2 cellular contexts compared by ENCODE assay signal in the genomic region with DNA sequence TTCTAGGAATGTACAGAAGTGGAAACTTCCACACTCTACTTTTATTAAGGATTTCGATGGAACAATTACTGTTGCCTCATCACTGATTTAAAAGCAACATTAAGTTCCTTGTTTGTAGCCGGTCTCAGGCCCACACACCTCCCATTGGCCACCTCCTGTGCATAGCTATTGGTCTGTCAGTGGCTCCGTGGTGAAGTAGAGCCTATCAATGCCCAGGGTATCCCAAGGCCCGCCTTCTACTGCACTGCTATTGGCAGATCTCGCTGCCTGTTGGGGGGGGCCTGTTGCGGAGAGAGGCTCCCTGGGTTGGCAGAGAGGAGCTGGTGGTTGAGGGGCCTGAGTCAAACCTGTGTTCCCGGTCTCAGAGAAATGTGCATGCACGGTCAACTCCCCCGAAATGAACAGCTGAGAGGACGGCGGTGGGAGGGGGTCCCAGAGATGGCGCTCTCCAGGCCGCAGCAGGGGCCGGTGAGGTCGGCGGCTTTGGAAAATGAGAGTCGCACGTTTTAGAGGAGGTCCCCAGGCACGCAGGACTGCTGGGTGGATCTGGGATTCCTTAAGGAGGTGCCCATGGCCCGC.
TF ChIP-seq lines count a peak whose summit lies in the region.

No MANE protein-coding gene starts in this region.

TF ChIP-seq in HEK293, 187 proteins besides CTCF, POLR2A, EP300 and RAD21 (continued from another document and continues in another):
- TF ChIP-seq, protein P1, sequence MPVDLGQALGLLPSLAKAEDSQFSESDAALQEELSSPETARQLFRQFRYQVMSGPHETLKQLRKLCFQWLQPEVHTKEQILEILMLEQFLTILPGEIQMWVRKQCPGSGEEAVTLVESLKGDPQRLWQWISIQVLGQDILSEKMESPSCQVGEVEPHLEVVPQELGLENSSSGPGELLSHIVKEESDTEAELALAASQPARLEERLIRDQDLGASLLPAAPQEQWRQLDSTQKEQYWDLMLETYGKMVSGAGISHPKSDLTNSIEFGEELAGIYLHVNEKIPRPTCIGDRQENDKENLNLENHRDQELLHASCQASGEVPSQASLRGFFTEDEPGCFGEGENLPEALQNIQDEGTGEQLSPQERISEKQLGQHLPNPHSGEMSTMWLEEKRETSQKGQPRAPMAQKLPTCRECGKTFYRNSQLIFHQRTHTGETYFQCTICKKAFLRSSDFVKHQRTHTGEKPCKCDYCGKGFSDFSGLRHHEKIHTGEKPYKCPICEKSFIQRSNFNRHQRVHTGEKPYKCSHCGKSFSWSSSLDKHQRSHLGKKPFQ (tag by site-specific recombination; IDR thresholded peaks at IDR 0.05) = no peak
- TF ChIP-seq TCF7L2 (IDR thresholded peaks at IDR 0.05; ENCODE audit: borderline replicate concordance, low read depth, low read length) (no peak), ZNF354C (tag by site-specific recombination; IDR thresholded peaks at IDR 0.05; ENCODE audit: borderline replicate concordance, low read depth) (no peak), ZNF660 (tag by site-specific recombination; IDR thresholded peaks at IDR 0.05) (peak; percentile 62; the same call in 1 of the 2 replicates), HOXD13 (CRISPR knock-in tag; IDR thresholded peaks at IDR 0.05; ENCODE audit: borderline replicate concordance) (no peak), ZNF174 (tag by site-specific recombination; IDR thresholded peaks at IDR 0.05) (no peak), ZNF133 (tag by site-specific recombination; IDR thresholded peaks at IDR 0.05) (no peak), ZNF211 (tag by site-specific recombination; IDR thresholded peaks at IDR 0.05; ENCODE audit: low read depth) (no peak), ZEB2 (tag by site-specific recombination; IDR thresholded peaks at IDR 0.05) (no peak), ZNF350 (tag by site-specific recombination; IDR thresholded peaks at IDR 0.05) (no peak), IKZF3 (tag by site-specific recombination; IDR thresholded peaks at IDR 0.05) (no peak), ZNF404 (tag by site-specific recombination; IDR thresholded peaks at IDR 0.05) (no peak), ZNF654 (tag by site-specific recombination; IDR thresholded peaks at IDR 0.05; ENCODE audit: low read depth) (no peak), ZNF366 (tag by site-specific recombination; conservative IDR thresholded peaks at IDR 0.05) (no peak), ZNF146 (tag by site-specific recombination; IDR thresholded peaks at IDR 0.05) (no peak), MYNN (tag by site-specific recombination; IDR thresholded peaks at IDR 0.05; ENCODE audit: borderline replicate concordance) (no peak), ZNF623 (tag by site-specific recombination; IDR thresholded peaks at IDR 0.05) (no peak), ZNF24 (tag by site-specific recombination; IDR thresholded peaks at IDR 0.05) (no peak), RBAK (tag by site-specific recombination; IDR thresholded peaks at IDR 0.05) (no peak), KLF7 (tag by site-specific recombination; IDR thresholded peaks at IDR 0.05; ENCODE audit: borderline replicate concordance) (no peak)
- TF ChIP-seq, protein P2, sequence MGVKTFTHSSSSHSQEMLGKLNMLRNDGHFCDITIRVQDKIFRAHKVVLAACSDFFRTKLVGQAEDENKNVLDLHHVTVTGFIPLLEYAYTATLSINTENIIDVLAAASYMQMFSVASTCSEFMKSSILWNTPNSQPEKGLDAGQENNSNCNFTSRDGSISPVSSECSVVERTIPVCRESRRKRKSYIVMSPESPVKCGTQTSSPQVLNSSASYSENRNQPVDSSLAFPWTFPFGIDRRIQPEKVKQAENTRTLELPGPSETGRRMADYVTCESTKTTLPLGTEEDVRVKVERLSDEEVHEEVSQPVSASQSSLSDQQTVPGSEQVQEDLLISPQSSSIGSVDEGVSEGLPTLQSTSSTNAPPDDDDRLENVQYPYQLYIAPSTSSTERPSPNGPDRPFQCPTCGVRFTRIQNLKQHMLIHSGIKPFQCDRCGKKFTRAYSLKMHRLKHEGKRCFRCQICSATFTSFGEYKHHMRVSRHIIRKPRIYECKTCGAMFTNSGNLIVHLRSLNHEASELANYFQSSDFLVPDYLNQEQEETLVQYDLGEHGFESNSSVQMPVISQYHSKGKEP (tag by site-specific recombination; IDR thresholded peaks at IDR 0.05) = no peak
- TF ChIP-seq, protein P3, sequence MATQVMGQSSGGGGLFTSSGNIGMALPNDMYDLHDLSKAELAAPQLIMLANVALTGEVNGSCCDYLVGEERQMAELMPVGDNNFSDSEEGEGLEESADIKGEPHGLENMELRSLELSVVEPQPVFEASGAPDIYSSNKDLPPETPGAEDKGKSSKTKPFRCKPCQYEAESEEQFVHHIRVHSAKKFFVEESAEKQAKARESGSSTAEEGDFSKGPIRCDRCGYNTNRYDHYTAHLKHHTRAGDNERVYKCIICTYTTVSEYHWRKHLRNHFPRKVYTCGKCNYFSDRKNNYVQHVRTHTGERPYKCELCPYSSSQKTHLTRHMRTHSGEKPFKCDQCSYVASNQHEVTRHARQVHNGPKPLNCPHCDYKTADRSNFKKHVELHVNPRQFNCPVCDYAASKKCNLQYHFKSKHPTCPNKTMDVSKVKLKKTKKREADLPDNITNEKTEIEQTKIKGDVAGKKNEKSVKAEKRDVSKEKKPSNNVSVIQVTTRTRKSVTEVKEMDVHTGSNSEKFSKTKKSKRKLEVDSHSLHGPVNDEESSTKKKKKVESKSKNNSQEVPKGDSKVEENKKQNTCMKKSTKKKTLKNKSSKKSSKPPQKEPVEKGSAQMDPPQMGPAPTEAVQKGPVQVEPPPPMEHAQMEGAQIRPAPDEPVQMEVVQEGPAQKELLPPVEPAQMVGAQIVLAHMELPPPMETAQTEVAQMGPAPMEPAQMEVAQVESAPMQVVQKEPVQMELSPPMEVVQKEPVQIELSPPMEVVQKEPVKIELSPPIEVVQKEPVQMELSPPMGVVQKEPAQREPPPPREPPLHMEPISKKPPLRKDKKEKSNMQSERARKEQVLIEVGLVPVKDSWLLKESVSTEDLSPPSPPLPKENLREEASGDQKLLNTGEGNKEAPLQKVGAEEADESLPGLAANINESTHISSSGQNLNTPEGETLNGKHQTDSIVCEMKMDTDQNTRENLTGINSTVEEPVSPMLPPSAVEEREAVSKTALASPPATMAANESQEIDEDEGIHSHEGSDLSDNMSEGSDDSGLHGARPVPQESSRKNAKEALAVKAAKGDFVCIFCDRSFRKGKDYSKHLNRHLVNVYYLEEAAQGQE (tag by site-specific recombination; IDR thresholded peaks at IDR 0.05) = no peak

TF ChIP-seq in GM12878, 131 proteins besides CTCF, POLR2A, EP300 and RAD21 (continued from another document):
- TF ChIP-seq EGR1 (IDR thresholded peaks at IDR 0.05; ENCODE audit: borderline replicate concordance in 1 of 2, low read depth in 2 of 2, low read length in 2 of 2) = peak in 1 of 2 experiments; percentile 10; a peak in 1 of 3 replicates
- no peak for TF ChIP-seq BRCA1 (IDR thresholded peaks at IDR 0.05; ENCODE audit: low read depth, low read length)
- TF ChIP-seq ZZZ3 (IDR thresholded peaks at IDR 0.05; ENCODE audit: control insufficient read depth, insufficient read length, low read depth) = no peak
- TF ChIP-seq POLR2AphosphoS2 (IDR thresholded peaks at IDR 0.05; ENCODE audit: low read depth, low read length) = peak; percentile 77; the same call in 1 of the 2 replicates
- TF ChIP-seq, protein P4, sequence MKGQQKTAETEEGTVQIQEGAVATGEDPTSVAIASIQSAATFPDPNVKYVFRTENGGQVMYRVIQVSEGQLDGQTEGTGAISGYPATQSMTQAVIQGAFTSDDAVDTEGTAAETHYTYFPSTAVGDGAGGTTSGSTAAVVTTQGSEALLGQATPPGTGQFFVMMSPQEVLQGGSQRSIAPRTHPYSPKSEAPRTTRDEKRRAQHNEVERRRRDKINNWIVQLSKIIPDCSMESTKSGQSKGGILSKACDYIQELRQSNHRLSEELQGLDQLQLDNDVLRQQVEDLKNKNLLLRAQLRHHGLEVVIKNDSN (IDR thresholded peaks at IDR 0.05; ENCODE audit: borderline replicate concordance, extremely low read length, insufficient read depth, low read depth, low read length) = no peak
- TF ChIP-seq, protein P5, sequence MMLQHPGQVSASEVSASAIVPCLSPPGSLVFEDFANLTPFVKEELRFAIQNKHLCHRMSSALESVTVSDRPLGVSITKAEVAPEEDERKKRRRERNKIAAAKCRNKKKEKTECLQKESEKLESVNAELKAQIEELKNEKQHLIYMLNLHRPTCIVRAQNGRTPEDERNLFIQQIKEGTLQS (IDR thresholded peaks at IDR 0.05; ENCODE audit: borderline replicate concordance, extremely low read depth, low read depth, low read length) = no peak
- no peak for TF ChIP-seq ZBED1 (IDR thresholded peaks at IDR 0.05; ENCODE audit: borderline replicate concordance)
- TF ChIP-seq GABPA (IDR thresholded peaks at IDR 0.05; ENCODE audit: low read depth) = no peak
- TF ChIP-seq, protein P6, sequence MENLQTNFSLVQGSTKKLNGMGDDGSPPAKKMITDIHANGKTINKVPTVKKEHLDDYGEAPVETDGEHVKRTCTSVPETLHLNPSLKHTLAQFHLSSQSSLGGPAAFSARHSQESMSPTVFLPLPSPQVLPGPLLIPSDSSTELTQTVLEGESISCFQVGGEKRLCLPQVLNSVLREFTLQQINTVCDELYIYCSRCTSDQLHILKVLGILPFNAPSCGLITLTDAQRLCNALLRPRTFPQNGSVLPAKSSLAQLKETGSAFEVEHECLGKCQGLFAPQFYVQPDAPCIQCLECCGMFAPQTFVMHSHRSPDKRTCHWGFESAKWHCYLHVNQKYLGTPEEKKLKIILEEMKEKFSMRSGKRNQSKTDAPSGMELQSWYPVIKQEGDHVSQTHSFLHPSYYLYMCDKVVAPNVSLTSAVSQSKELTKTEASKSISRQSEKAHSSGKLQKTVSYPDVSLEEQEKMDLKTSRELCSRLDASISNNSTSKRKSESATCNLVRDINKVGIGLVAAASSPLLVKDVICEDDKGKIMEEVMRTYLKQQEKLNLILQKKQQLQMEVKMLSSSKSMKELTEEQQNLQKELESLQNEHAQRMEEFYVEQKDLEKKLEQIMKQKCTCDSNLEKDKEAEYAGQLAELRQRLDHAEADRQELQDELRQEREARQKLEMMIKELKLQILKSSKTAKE (IDR thresholded peaks at IDR 0.05; ENCODE audit: low read depth, poor library complexity, severe bottlenecking) = no peak
- no peak for TF ChIP-seq EZH2 (IDR thresholded peaks at IDR 0.05; ENCODE audit: borderline replicate concordance, control insufficient read depth, low read depth, low read length)
- TF ChIP-seq, protein P7, sequence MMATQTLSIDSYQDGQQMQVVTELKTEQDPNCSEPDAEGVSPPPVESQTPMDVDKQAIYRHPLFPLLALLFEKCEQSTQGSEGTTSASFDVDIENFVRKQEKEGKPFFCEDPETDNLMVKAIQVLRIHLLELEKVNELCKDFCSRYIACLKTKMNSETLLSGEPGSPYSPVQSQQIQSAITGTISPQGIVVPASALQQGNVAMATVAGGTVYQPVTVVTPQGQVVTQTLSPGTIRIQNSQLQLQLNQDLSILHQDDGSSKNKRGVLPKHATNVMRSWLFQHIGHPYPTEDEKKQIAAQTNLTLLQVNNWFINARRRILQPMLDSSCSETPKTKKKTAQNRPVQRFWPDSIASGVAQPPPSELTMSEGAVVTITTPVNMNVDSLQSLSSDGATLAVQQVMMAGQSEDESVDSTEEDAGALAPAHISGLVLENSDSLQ (IDR thresholded peaks at IDR 0.05) = peak; percentile 97
- peak; percentile 50; the same call in 1 of the 2 replicates for TF ChIP-seq PML (IDR thresholded peaks at IDR 0.05; ENCODE audit: low read length)
- no peak for TF ChIP-seq PAX8 (IDR thresholded peaks at IDR 0.05)
- no peak for TF ChIP-seq CHD4 (IDR thresholded peaks at IDR 0.05)
- TF ChIP-seq SUZ12 (IDR thresholded peaks at IDR 0.05; ENCODE audit: unreplicated experiment) = no peak
- peak; percentile 59; the same call in 1 of the 2 replicates for TF ChIP-seq NFYA (IDR thresholded peaks at IDR 0.05; ENCODE audit: borderline replicate concordance, low read depth, low read length)
- TF ChIP-seq RB1 (IDR thresholded peaks at IDR 0.05; ENCODE audit: borderline replicate concordance) = no peak
- TF ChIP-seq SIN3A (IDR thresholded peaks at IDR 0.05; ENCODE audit: low read depth, low read length) = no peak
- TF ChIP-seq, protein P8, sequence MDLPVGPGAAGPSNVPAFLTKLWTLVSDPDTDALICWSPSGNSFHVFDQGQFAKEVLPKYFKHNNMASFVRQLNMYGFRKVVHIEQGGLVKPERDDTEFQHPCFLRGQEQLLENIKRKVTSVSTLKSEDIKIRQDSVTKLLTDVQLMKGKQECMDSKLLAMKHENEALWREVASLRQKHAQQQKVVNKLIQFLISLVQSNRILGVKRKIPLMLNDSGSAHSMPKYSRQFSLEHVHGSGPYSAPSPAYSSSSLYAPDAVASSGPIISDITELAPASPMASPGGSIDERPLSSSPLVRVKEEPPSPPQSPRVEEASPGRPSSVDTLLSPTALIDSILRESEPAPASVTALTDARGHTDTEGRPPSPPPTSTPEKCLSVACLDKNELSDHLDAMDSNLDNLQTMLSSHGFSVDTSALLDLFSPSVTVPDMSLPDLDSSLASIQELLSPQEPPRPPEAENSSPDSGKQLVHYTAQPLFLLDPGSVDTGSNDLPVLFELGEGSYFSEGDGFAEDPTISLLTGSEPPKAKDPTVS (IDR thresholded peaks at IDR 0.05; ENCODE audit: low read depth, low read length) = no peak
- peak; percentile 29; the same call in 1 of the 3 replicates for TF ChIP-seq POU2F2 (IDR thresholded peaks at IDR 0.05; ENCODE audit: borderline replicate concordance, low read depth, low read length)
